In genomic region chr7:92782236-92782635, GRCh38 we compare ENCODE assay signal across 16 cellular contexts. TPM values are rescaled to one million over a fixed set of nuclear protein-coding genes. Genes with fewer than 3 reads are reported as not detected.
DNase-seq lines count a peak whose midpoint lies in the region; ATAC-seq and TF ChIP-seq lines count a peak whose summit lies in the region.
"Had no signal": no experiment of that assay in that cellular context is flagged by ENCODE, and none has a peak within 500 bp of the region (broad histone marks: within the 10 kb centered on the region; RNA-seq: fewer than 3 reads in every experiment).

No MANE protein-coding gene starts in this region.

- H3K36me3 Mint-ChIP-seq in mesothelial cell of epicardium: peaks cover 20% of the 10 kb centered on the region

- H3K4me3 ChIP-seq in KMS-11 (IDR thresholded peaks at IDR 0.05; ENCODE audit: insufficient read depth, low read depth, low read length): no peak overlapping the region
- H3K4me3 ChIP-seq: hepatocyte had no signal

- no peak overlapping the region for H3K9ac ChIP-seq in KMS-11

- TF ChIP-seq CTCF in KMS-11 (conservative IDR thresholded peaks at IDR 0.05; ENCODE audit: low read depth, low read length) (no peak), mesothelial cell of epicardium (IDR thresholded peaks at IDR 0.05; ENCODE audit: unreplicated experiment) (no peak)

- peaks cover 19% of the 10 kb centered on the region for H3K4me1 Mint-ChIP-seq in mesothelial cell of epicardium

- H3K4me3 Mint-ChIP-seq in mesothelial cell of epicardium: no peak overlapping the region
- H3K4me3 Mint-ChIP-seq: activated naive CD4-positive, alpha-beta T cell treated with anti-CD3 and anti-CD28 coated beads, Interleukin-2, amount 10 ng/mL, durations not matched to agents 7 days and 5 days had no signal

- H4K20me1 ChIP-seq in KMS-11 (ENCODE audit: insufficient read depth): no peaks in the 10 kb centered on the region; the same call in 1 of the 2 replicates

- H3K36me3 ChIP-seq in KMS-11 (ENCODE audit: insufficient read depth): peaks cover 5% of the 10 kb centered on the region; the same call in 1 of the 2 replicates

- H3K79me2 ChIP-seq in KMS-11 (ENCODE audit: insufficient read depth, low read depth): peaks cover 99% of the 10 kb centered on the region

- H3K4me1 ChIP-seq in KMS-11 (ENCODE audit: low read depth, poor library complexity, severe bottlenecking): peaks cover 100% of the 10 kb centered on the region

- peak overlapping the region; percentile 81 for H3K4me2 ChIP-seq in KMS-11

- H3K9me3 Mint-ChIP-seq in mesothelial cell of epicardium: peaks cover 7% of the 10 kb centered on the region

- no peaks in the 10 kb centered on the region for H3K27me3 ChIP-seq in KMS-11 (ENCODE audit: insufficient read depth, low read depth)
- H3K27me3 ChIP-seq: hepatocyte had no signal

- H2AFZ ChIP-seq in KMS-11 (ENCODE audit: low read depth): no peak overlapping the region
- H2AFZ ChIP-seq: hepatocyte had no signal

- no peaks in the 10 kb centered on the region for H3K27me3 Mint-ChIP-seq in mesothelial cell of epicardium (ENCODE audit: low read depth)
- H3K27me3 Mint-ChIP-seq: activated naive CD4-positive, alpha-beta T cell treated with anti-CD3 and anti-CD28 coated beads, Interleukin-2, amount 10 ng/mL, durations not matched to agents 7 days and 5 days had no signal

- ATAC-seq in HG03521 (IDR thresholded peaks at IDR 0.05; ENCODE audit: unreplicated experiment): no peak

- H3K27ac Mint-ChIP-seq in mesothelial cell of epicardium: peak overlapping the region; percentile 22

- H3K27ac ChIP-seq in KMS-11: peak overlapping the region; percentile 60; the same call in 1 of the 2 replicates
- H3K27ac ChIP-seq: 22Rv1, hepatocyte, VCaP had no signal

- peak; percentile 46 for DNase-seq in DMS53 (lab: John Stamatoyannopoulos, UW)
- no peak for DNase-seq in DMS53 treated with DMSO at 0.1 percent for 48 hours (lab: John Stamatoyannopoulos, UW; ENCODE audit: unreplicated experiment)
- DNase-seq in RPMI7951 (ENCODE audit: low read depth): peak; percentile 24
- no peak for DNase-seq in mesothelial cell of epicardium (ENCODE audit: low spot score in 2 of 2, unreplicated experiment in 2 of 2)
- no peak for DNase-seq in DMS79 (lab: John Stamatoyannopoulos, UW)
- DNase-seq in Ammon's horn (ENCODE audit: low spot score): no peak
- DNase-seq: activated naive CD4-positive, alpha-beta T cell treated with anti-CD3 and anti-CD28 coated beads, Interleukin-2, amount 10 ng/mL, durations not matched to agents 7 days and 5 days; NCI-H1092; NCI-H2081; NCI-H526; T-helper 1 cell had no signal

RNA-seq across cellular contexts. Expression of gene CDK6, which starts 54.1 kb away (rescaled TPM):
- total RNA-seq in RPMI7951 (2014; rRNA removed; shearing (Covaris generic)): 41.6 and 45.1 TPM in 2 replicates
- total RNA-seq in mesothelial cell of epicardium: 136 to 138 TPM (median 138 TPM) in 3 replicates

Comparison
In these comparisons a context has a peak if more than half of its experiments do, and no peak if none do; other contexts are left out.
1. DNase-seq: peak in DMS53 (single experiment) and RPMI7951 (single experiment); none in DMS53 treated with DMSO at 0.1 percent for 48 hours (single experiment), mesothelial cell of epicardium (0 of 2), DMS79 (single experiment) and Ammon's horn (single experiment).